ENCODE assay signal across 23 cellular contexts in genomic region chr13:27064252-27064995, GRCh38.
"Had no signal": no experiment of that assay in that cellular context is flagged by ENCODE, and none has a peak within 500 bp of the region (broad histone marks: within the 10 kb centered on the region; RNA-seq: fewer than 3 reads in every experiment).

No MANE protein-coding gene starts in this region.

- DNase-seq: cortex of kidney; effector memory CD8-positive, alpha-beta T cell; gastrocnemius medialis; head of caudate nucleus; left ventricle myocardium superior; lower lobe of right lung; naive thymus-derived CD8-positive, alpha-beta T cell; occipital lobe; ovary; retina; stimulated activated CD4-positive, alpha-beta T cell treated with anti-CD3 and anti-CD28 coated beads, Interleukin-2, amount 100 ng/mL, for 24 hours; stimulated activated CD4-positive, alpha-beta T cell treated with anti-CD3 and anti-CD28 coated beads, Interleukin-4, amount 100 ng/mL, for 24 hours; stimulated activated naive CD8-positive, alpha-beta T cell treated with anti-CD3 and anti-CD28 coated beads, Interleukin-15, Interleukin-2, amounts not matched to agents 100 U/mL and 50 U/mL, for 24 hours; substantia nigra; testis; tibial artery had no signal

- H3K27me3 ChIP-seq: gastrocnemius medialis, ovary, testis, tibial artery had no signal

- H3K27ac Mint-ChIP-seq: type B pancreatic cell had no signal

- H3K27me3 Mint-ChIP-seq: effector memory CD8-positive, alpha-beta T cell; naive thymus-derived CD8-positive, alpha-beta T cell; type B pancreatic cell had no signal

- H3K9me3 Mint-ChIP-seq: stimulated activated effector memory CD8-positive, alpha-beta T cell treated with anti-CD3 and anti-CD28 coated beads, Interleukin-12 subunit alpha, Interleukin-12 subunit beta, amount 100 ng/mL, for 72 hours; type B pancreatic cell had no signal

- ATAC-seq: effector memory CD8-positive, alpha-beta T cell; esophagus mucosa; gastrocnemius medialis; left ventricle myocardium superior; lower lobe of right lung; naive thymus-derived CD8-positive, alpha-beta T cell; sciatic nerve; stimulated activated effector memory CD8-positive, alpha-beta T cell treated with anti-CD3 and anti-CD28 coated beads, Interleukin-12 subunit alpha, Interleukin-12 subunit beta, amount 100 ng/mL, for 72 hours; stimulated activated naive CD8-positive, alpha-beta T cell treated with anti-CD3 and anti-CD28 coated beads, Interleukin-15, Interleukin-2, amounts not matched to agents 100 U/mL and 50 U/mL, for 24 hours had no signal

- H3K4me1 ChIP-seq: gastrocnemius medialis, lower lobe of right lung, testis had no signal

- H3K36me3 ChIP-seq: ovary had no signal

- H3K27ac ChIP-seq: epithelial cell of prostate, gastrocnemius medialis, lower lobe of right lung, ovary, testis, tibial artery had no signal

- H3K9me3 ChIP-seq: gastrocnemius medialis, lower lobe of right lung, ovary, testis, tibial artery had no signal

- FAIRE-seq: endometrium, keratinocyte had no signal

- H3K4me3 Mint-ChIP-seq: effector memory CD8-positive, alpha-beta T cell; naive thymus-derived CD8-positive, alpha-beta T cell; stimulated activated effector memory CD8-positive, alpha-beta T cell treated with anti-CD3 and anti-CD28 coated beads, Interleukin-12 subunit alpha, Interleukin-12 subunit beta, amount 100 ng/mL, for 72 hours; type B pancreatic cell had no signal

- H3K4me3 ChIP-seq: gastrocnemius medialis, lower lobe of right lung, ovary, testis, tibial artery had no signal
